Comparison of ENCODE assay signal across 1 cellular context in the genomic region with DNA sequence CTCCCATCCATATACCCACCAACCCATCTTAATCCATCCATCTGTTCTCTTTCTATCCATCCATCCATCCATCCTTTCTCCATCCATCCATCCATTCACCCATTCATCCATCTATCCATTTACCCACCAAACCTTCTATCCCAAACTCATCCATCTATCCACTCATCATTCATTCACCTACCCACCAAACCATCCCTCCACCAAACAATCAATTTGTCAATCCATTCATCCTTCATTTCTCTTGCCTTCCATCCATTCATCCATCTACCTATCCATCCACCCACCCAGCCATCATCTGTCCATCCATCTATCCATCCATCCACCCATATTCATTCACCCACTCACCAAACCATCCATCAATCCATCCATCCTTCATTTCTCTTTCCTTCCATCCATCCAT.
A peak's percentile ranks its signal among the peaks of the same experiment; 100 is the strongest.
TF ChIP-seq lines count a peak whose summit lies in the region.

No MANE protein-coding gene starts in this region.

TF ChIP-seq in GM12878, 131 proteins besides CTCF, POLR2A, EP300 and RAD21:
- peak; percentile 72; the same call in 1 of the 2 replicates for TF ChIP-seq HDGF (IDR thresholded peaks at IDR 0.05)
- TF ChIP-seq E4F1 (IDR thresholded peaks at IDR 0.05; ENCODE audit: borderline replicate concordance, partially characterized antibody) = peak; percentile 32
- no peak for TF ChIP-seq ZNF622 (IDR thresholded peaks at IDR 0.05)
- TF ChIP-seq, protein P1, sequence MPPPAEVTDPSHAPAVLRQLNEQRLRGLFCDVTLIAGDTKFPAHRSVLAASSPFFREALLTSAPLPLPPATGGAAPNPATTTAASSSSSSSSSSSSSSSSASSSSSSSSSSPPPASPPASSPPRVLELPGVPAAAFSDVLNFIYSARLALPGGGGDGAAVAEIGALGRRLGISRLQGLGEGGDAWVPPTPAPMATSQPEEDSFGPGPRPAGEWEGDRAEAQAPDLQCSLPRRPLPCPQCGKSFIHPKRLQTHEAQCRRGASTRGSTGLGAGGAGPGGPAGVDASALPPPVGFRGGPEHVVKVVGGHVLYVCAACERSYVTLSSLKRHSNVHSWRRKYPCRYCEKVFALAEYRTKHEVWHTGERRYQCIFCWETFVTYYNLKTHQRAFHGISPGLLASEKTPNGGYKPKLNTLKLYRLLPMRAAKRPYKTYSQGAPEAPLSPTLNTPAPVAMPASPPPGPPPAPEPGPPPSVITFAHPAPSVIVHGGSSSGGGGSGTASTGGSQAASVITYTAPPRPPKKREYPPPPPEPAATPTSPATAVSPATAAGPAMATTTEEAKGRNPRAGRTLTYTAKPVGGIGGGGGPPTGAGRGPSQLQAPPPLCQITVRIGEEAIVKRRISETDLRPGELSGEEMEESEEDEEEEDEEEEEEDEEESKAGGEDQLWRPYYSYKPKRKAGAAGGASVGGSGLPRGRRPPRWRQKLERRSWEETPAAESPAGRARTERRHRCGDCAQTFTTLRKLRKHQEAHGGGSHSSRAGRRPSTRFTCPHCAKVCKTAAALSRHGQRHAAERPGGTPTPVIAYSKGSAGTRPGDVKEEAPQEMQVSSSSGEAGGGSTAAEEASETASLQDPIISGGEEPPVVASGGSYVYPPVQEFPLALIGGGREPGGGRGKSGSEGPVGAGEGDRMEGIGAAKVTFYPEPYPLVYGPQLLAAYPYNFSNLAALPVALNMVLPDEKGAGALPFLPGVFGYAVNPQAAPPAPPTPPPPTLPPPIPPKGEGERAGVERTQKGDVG (CRISPR knock-in tag; IDR thresholded peaks at IDR 0.05) = no peak
- no peak for TF ChIP-seq BACH1 (IDR thresholded peaks at IDR 0.05; ENCODE audit: borderline replicate concordance)
- TF ChIP-seq NR2F1 (conservative IDR thresholded peaks at IDR 0.05) = no peak
- TF ChIP-seq MXI1 (IDR thresholded peaks at IDR 0.05; ENCODE audit: low read depth, low read length) = no peak
- TF ChIP-seq YBX1 (IDR thresholded peaks at IDR 0.05) = 0 out of 2 replicates have a peak, but pooled peaks have one; percentile 41
- TF ChIP-seq KAT2A (conservative IDR thresholded peaks at IDR 0.05; ENCODE audit: control insufficient read depth, low read depth, low read length) = no peak
- no peak for TF ChIP-seq NFXL1 (IDR thresholded peaks at IDR 0.05; ENCODE audit: borderline replicate concordance)
- TF ChIP-seq CHD2 (IDR thresholded peaks at IDR 0.05; ENCODE audit: borderline replicate concordance, low read depth, low read length) = no peak
- no peak for TF ChIP-seq MTA3 (IDR thresholded peaks at IDR 0.05; ENCODE audit: borderline replicate concordance, low read length)
